ENCODE assay signal across 1 cellular context in the genomic region with DNA sequence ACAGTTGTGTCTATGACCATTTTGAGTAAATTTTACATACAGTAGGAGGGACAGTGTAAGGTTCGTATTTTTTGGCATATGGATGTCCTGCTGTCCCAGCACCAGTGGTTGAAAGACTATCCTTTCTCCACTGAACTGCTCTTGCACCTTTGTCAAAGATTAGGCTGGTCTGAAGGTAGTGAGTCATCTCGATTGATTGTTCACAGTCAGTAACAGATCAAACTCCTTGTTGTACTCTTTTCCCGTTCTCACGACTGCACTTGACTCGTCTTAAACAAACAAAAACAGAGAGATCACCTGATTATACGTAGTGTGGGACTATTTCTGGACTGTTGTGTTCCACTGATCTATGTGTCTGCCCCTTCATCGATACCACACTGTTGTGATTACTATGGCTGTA.
TF ChIP-seq lines count a peak whose summit lies in the region.

No MANE protein-coding gene starts in this region.

TF ChIP-seq in HepG2, 621 proteins besides CTCF, POLR2A, EP300 and RAD21 (continued from another document):
- TF ChIP-seq TAF15 (IDR thresholded peaks at IDR 0.05; ENCODE audit: low read depth, low read length, poor library complexity, severe bottlenecking) (no peak), MTF2 (CRISPR knock-in tag; IDR thresholded peaks at IDR 0.05; ENCODE audit: borderline replicate concordance) (no peak), ZNF678 (CRISPR knock-in tag; IDR thresholded peaks at IDR 0.05) (no peak), ZNF382 (CRISPR knock-in tag; IDR thresholded peaks at IDR 0.05; ENCODE audit: borderline replicate concordance) (no peak), ISL2 (CRISPR knock-in tag; IDR thresholded peaks at IDR 0.05) (no peak), TBP (CRISPR knock-in tag; IDR thresholded peaks at IDR 0.05) (no peak), HES4 (CRISPR knock-in tag; IDR thresholded peaks at IDR 0.05; ENCODE audit: borderline replicate concordance) (no peak), RFXANK (CRISPR knock-in tag; IDR thresholded peaks at IDR 0.05) (no peak)
- TF ChIP-seq, protein P1, sequence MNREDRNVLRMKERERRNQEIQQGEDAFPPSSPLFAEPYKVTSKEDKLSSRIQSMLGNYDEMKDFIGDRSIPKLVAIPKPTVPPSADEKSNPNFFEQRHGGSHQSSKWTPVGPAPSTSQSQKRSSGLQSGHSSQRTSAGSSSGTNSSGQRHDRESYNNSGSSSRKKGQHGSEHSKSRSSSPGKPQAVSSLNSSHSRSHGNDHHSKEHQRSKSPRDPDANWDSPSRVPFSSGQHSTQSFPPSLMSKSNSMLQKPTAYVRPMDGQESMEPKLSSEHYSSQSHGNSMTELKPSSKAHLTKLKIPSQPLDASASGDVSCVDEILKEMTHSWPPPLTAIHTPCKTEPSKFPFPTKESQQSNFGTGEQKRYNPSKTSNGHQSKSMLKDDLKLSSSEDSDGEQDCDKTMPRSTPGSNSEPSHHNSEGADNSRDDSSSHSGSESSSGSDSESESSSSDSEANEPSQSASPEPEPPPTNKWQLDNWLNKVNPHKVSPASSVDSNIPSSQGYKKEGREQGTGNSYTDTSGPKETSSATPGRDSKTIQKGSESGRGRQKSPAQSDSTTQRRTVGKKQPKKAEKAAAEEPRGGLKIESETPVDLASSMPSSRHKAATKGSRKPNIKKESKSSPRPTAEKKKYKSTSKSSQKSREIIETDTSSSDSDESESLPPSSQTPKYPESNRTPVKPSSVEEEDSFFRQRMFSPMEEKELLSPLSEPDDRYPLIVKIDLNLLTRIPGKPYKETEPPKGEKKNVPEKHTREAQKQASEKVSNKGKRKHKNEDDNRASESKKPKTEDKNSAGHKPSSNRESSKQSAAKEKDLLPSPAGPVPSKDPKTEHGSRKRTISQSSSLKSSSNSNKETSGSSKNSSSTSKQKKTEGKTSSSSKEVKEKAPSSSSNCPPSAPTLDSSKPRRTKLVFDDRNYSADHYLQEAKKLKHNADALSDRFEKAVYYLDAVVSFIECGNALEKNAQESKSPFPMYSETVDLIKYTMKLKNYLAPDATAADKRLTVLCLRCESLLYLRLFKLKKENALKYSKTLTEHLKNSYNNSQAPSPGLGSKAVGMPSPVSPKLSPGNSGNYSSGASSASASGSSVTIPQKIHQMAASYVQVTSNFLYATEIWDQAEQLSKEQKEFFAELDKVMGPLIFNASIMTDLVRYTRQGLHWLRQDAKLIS (CRISPR knock-in tag; IDR thresholded peaks at IDR 0.05): no peak
- TF ChIP-seq, protein P2, sequence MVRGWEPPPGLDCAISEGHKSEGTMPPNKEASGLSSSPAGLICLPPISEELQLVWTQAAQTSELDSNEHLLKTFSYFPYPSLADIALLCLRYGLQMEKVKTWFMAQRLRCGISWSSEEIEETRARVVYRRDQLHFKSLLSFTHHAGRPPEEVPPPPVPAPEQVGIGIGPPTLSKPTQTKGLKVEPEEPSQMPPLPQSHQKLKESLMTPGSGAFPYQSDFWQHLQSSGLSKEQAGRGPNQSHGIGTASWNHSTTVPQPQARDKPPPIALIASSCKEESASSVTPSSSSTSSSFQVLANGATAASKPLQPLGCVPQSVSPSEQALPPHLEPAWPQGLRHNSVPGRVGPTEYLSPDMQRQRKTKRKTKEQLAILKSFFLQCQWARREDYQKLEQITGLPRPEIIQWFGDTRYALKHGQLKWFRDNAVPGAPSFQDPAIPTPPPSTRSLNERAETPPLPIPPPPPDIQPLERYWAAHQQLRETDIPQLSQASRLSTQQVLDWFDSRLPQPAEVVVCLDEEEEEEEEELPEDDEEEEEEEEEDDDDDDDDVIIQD (CRISPR knock-in tag; IDR thresholded peaks at IDR 0.05; ENCODE audit: low read depth): no peak
TF ChIP-seq in HepG2: peak in this region for 0.
